In the genomic region with DNA sequence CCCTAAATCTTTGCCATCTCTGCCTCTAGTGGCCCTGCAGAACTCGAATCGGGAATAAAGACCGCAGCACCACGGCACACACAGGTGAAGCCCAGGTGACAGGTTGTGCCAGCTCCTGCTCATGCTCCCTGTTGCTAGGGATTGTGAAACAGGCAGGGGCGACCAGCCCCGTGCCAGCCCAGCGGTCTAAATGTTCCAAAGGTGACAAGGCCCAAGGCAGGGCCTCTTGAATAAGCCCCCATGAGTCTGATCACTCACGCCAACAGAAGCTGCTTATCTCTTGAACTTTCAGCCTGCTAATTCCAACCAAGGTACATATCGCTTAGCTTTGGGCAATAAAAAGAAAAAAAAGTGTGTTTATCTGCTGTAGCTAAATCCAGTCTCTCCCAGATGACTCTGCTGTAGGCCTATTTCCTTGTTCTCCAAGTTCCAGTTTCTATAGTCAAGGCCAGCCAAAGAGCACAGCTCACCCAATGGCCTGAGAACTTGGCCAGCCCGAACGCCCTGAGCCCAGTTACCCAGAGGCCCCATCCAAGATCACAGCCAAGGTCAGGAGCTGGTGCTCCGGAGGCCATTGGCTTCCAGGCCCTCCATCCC, we compare ENCODE assay signal across 26 cellular contexts.
A peak's percentile ranks its signal among the peaks of the same experiment; 100 is the strongest.
DNase-seq lines count a peak whose midpoint lies in the region; ATAC-seq and TF ChIP-seq lines count a peak whose summit lies in the region.
"Had no signal": no experiment of that assay in that cellular context is flagged by ENCODE, and none has a peak within 500 bp of the region (broad histone marks: within the 10 kb centered on the region; RNA-seq: fewer than 3 reads in every experiment).

No MANE protein-coding gene starts in this region.

- DNase-seq in WERI-Rb-1 = peak; percentile 56
- no peak for DNase-seq in type B pancreatic cell (ENCODE audit: extremely low spot score, unreplicated experiment)
- DNase-seq in sigmoid colon = no peak
- no peak for DNase-seq in effector memory CD4-positive, alpha-beta T cell
- DNase-seq: activated CD4-positive, alpha-beta T cell treated with anti-CD3 and anti-CD28 coated beads for 4 hours; activated gamma-delta T cell; activated naive CD8-positive, alpha-beta T cell treated with anti-CD3 and anti-CD28 coated beads, Interleukin-2, amount 10 ng/mL, durations not matched to agents 7 days and 5 days; activated T-cell treated with anti-CD3 and anti-CD28 coated beads, Interleukin-2, amount 50 U/mL, for 1 hour; cerebellar nuclear complex; effector CD4-positive, alpha-beta T cell; kidney glomerular epithelial cell; MM.1S; NCI-H1436 treated with DMSO at 0.1 percent for 48 hours; NCI-H2107; NCI-H446 treated with DMSO at 0.1 percent for 48 hours; NCI-H82; nucleus accumbens; stimulated activated CD4-positive, alpha-beta T cell treated with anti-CD3 and anti-CD28 coated beads, Interleukin-2, amount 100 ng/mL, for 48 hours had no signal

- H3K9ac ChIP-seq in duodenal mucosa (ENCODE audit: low read depth in 1 of 2, low read length in 2 of 2) (peak overlapping the region; percentile 44 to 49), mucosa of rectum (ENCODE audit: low read depth in 1 of 2, low read length in 2 of 2) (peak overlapping the region; percentile 63 to 72)

- no peaks in the 10 kb centered on the region for H3K27me3 ChIP-seq in WERI-Rb-1 (ENCODE audit: insufficient read depth, low read depth, severe bottlenecking)
- no peaks in the 10 kb centered on the region for H3K27me3 ChIP-seq in duodenal mucosa (ENCODE audit: control insufficient read depth in 1 of 2, insufficient read depth in 2 of 2, low read length in 2 of 2)
- no peaks in the 10 kb centered on the region for H3K27me3 ChIP-seq in mucosa of rectum (ENCODE audit: control insufficient read depth in 2 of 2, insufficient read depth in 2 of 2, low read length in 2 of 2)
- peaks cover 0 to 8% (median 0%) of the 10 kb centered on the region in 3 donors for H3K27me3 ChIP-seq in sigmoid colon
- H3K27me3 ChIP-seq in effector memory CD4-positive, alpha-beta T cell (replicated peaks; ENCODE audit: control insufficient read depth, insufficient read depth, low read length, poor library complexity, severe bottlenecking) = no peaks in the 10 kb centered on the region

- H3K36me3 ChIP-seq in WERI-Rb-1 = no peaks in the 10 kb centered on the region
- no peaks in the 10 kb centered on the region for H3K36me3 ChIP-seq in duodenal mucosa (ENCODE audit: control insufficient read depth in 1 of 2, insufficient read depth in 2 of 2, low read length in 2 of 2)
- no peaks in the 10 kb centered on the region for H3K36me3 ChIP-seq in mucosa of rectum (ENCODE audit: control insufficient read depth in 2 of 2, insufficient read depth in 2 of 2, low read length in 2 of 2)
- H3K36me3 ChIP-seq in sigmoid colon = no peaks in the 10 kb centered on the region
- no peaks in the 10 kb centered on the region for H3K36me3 ChIP-seq in effector memory CD4-positive, alpha-beta T cell (ENCODE audit: control insufficient read depth, insufficient read depth, low read length)
- H3K36me3 ChIP-seq: HAP-1 had no signal

- H3K27ac Mint-ChIP-seq in type B pancreatic cell = peak overlapping the region; percentile 85
- H3K27ac Mint-ChIP-seq: activated naive CD8-positive, alpha-beta T cell treated with anti-CD3 and anti-CD28 coated beads, Interleukin-2, amount 10 ng/mL, durations not matched to agents 7 days and 5 days; CD14-positive monocyte; memory B cell had no signal

- TF ChIP-seq POLR2A in sigmoid colon (IDR thresholded peaks at IDR 0.05) = peak in 1 of 2 donors; percentile 0

- H3K9me3 Mint-ChIP-seq in type B pancreatic cell = no peaks in the 10 kb centered on the region
- H3K9me3 Mint-ChIP-seq: activated naive CD8-positive, alpha-beta T cell treated with anti-CD3 and anti-CD28 coated beads, Interleukin-2, amount 10 ng/mL, durations not matched to agents 7 days and 5 days; CD14-positive monocyte; memory B cell had no signal

- H3K4me3 Mint-ChIP-seq in type B pancreatic cell = no peak overlapping the region
- H3K4me3 Mint-ChIP-seq: activated naive CD8-positive, alpha-beta T cell treated with anti-CD3 and anti-CD28 coated beads, Interleukin-2, amount 10 ng/mL, durations not matched to agents 7 days and 5 days; CD14-positive monocyte; memory B cell had no signal

- 16 to 63% methylated on average over 12 of the region's 12 CpGs for WGBS in sigmoid colon, 2 donors

- H3K4me1 ChIP-seq in duodenal mucosa (ENCODE audit: control insufficient read depth in 1 of 2, insufficient read depth in 2 of 2, low read length in 2 of 2) = peaks cover 67 to 73% of the 10 kb centered on the region in 2 donors
- peaks cover 55 to 68% of the 10 kb centered on the region in 2 donors for H3K4me1 ChIP-seq in mucosa of rectum (ENCODE audit: control insufficient read depth in 2 of 2, insufficient read depth in 2 of 2, low read length in 2 of 2)
- no peaks in the 10 kb centered on the region for H3K4me1 ChIP-seq in sigmoid colon
- no peaks in the 10 kb centered on the region for H3K4me1 ChIP-seq in effector memory CD4-positive, alpha-beta T cell (ENCODE audit: control insufficient read depth, insufficient read depth, low read length, poor library complexity, severe bottlenecking)
- H3K4me1 ChIP-seq: HAP-1 had no signal

- H3K4me1 Mint-ChIP-seq in type B pancreatic cell (ENCODE audit: unreplicated experiment) = no peaks in the 10 kb centered on the region
- H3K4me1 Mint-ChIP-seq: activated naive CD8-positive, alpha-beta T cell treated with anti-CD3 and anti-CD28 coated beads, Interleukin-2, amount 10 ng/mL, durations not matched to agents 7 days and 5 days; CD14-positive monocyte; memory B cell had no signal

- peaks cover 19% of the 10 kb centered on the region for H3K27me3 Mint-ChIP-seq in type B pancreatic cell
- H3K27me3 Mint-ChIP-seq: activated naive CD8-positive, alpha-beta T cell treated with anti-CD3 and anti-CD28 coated beads, Interleukin-2, amount 10 ng/mL, durations not matched to agents 7 days and 5 days had no signal

- H3K9me3 ChIP-seq in WERI-Rb-1 (ENCODE audit: severe bottlenecking) = no peaks in the 10 kb centered on the region
- H3K9me3 ChIP-seq in duodenal mucosa (ENCODE audit: control insufficient read depth in 1 of 2, low read length in 2 of 2) = no peaks in the 10 kb centered on the region
- no peaks in the 10 kb centered on the region for H3K9me3 ChIP-seq in mucosa of rectum (ENCODE audit: control insufficient read depth in 2 of 2, low read length in 2 of 2)
- H3K9me3 ChIP-seq in sigmoid colon = no peaks in the 10 kb centered on the region
- no peaks in the 10 kb centered on the region for H3K9me3 ChIP-seq in effector memory CD4-positive, alpha-beta T cell (ENCODE audit: control insufficient read depth, low read length)
- H3K9me3 ChIP-seq: HAP-1 had no signal

- TF ChIP-seq EP300 in sigmoid colon (IDR thresholded peaks at IDR 0.05) = no peak

- TF ChIP-seq CTCF in WERI-Rb-1 (IDR thresholded peaks at IDR 0.05; ENCODE audit: low read depth, low read length) (no peak), type B pancreatic cell (conservative IDR thresholded peaks at IDR 0.05) (no peak), sigmoid colon (IDR thresholded peaks at IDR 0.05) (no peak)

- intact Hi-C loops in sigmoid colon (cut with DNase I) = no loop called here

- H3K36me3 Mint-ChIP-seq in type B pancreatic cell = no peaks in the 10 kb centered on the region
- H3K36me3 Mint-ChIP-seq: activated naive CD8-positive, alpha-beta T cell treated with anti-CD3 and anti-CD28 coated beads, Interleukin-2, amount 10 ng/mL, durations not matched to agents 7 days and 5 days; CD14-positive monocyte; memory B cell had no signal

- no peak overlapping the region for H3K4me3 ChIP-seq in WERI-Rb-1 (ENCODE audit: low read depth, low read length)
- H3K4me3 ChIP-seq in duodenal mucosa (ENCODE audit: low read depth in 1 of 2, low read length in 2 of 2) = peak overlapping the region in 1 of 2 donors; percentile 8
- peak overlapping the region; percentile 4 to 28 for H3K4me3 ChIP-seq in mucosa of rectum (ENCODE audit: low read length in 2 of 2)
- no peak overlapping the region for H3K4me3 ChIP-seq in sigmoid colon
- H3K4me3 ChIP-seq in effector memory CD4-positive, alpha-beta T cell (ENCODE audit: insufficient read depth, low read depth, low read length, poor library complexity, severe bottlenecking) = no peak overlapping the region
- H3K4me3 ChIP-seq: HAP-1 had no signal

- no peak for ATAC-seq in GM18870 (IDR thresholded peaks at IDR 0.05; ENCODE audit: unreplicated experiment)
- ATAC-seq: SK-N-SH treated with all-trans-retinoic acid at 6 μM for 48 hours had no signal

- no peak overlapping the region for H3K27ac ChIP-seq in WERI-Rb-1
- peak overlapping the region; percentile 71 for H3K27ac ChIP-seq in duodenal mucosa (ENCODE audit: low read depth, low read length)
- peak overlapping the region; percentile 92 to 98 for H3K27ac ChIP-seq in mucosa of rectum (ENCODE audit: low read depth in 2 of 2, low read length in 2 of 2)
- H3K27ac ChIP-seq in sigmoid colon = peak overlapping the region in 1 of 4 donors; percentile 24
- H3K27ac ChIP-seq in effector memory CD4-positive, alpha-beta T cell (ENCODE audit: insufficient read depth, low read length, poor library complexity, severe bottlenecking) = no peak overlapping the region
- H3K27ac ChIP-seq: epithelial cell of prostate had no signal

Comparison
In these comparisons a context has a peak if more than half of its experiments do, and no peak if none do; other contexts are left out.
1. H3K27ac ChIP-seq: peak in duodenal mucosa (single experiment) and mucosa of rectum (2 of 2); none in WERI-Rb-1 (single experiment) and effector memory CD4-positive, alpha-beta T cell (single experiment).
2. H3K4me3 ChIP-seq: peak in mucosa of rectum (2 of 2); none in WERI-Rb-1 (single experiment), sigmoid colon (0 of 4) and effector memory CD4-positive, alpha-beta T cell (single experiment).